ENCODE assay signal across 1 cellular context in genomic region chr1:51061231-51061943, GRCh38.
TF ChIP-seq lines count a peak whose summit lies in the region.

No MANE protein-coding gene starts in this region.

TF ChIP-seq in IMR-90, 13 proteins besides CTCF, POLR2A, EP300 and RAD21:
- TF ChIP-seq CEBPB (IDR thresholded peaks at IDR 0.05; ENCODE audit: low read depth, low read length): no peak
- no peak for TF ChIP-seq SMC3 (IDR thresholded peaks at IDR 0.05; ENCODE audit: low read depth, low read length)
- TF ChIP-seq CHD1 (IDR thresholded peaks at IDR 0.05; ENCODE audit: low read depth, low read length): no peak
- TF ChIP-seq RFX5 (IDR thresholded peaks at IDR 0.05; ENCODE audit: low read depth, low read length): no peak
- TF ChIP-seq USF2 (IDR thresholded peaks at IDR 0.05; ENCODE audit: low read depth, low read length): no peak
